Comparison of ENCODE assay signal across 16 cellular contexts in the genomic region with DNA sequence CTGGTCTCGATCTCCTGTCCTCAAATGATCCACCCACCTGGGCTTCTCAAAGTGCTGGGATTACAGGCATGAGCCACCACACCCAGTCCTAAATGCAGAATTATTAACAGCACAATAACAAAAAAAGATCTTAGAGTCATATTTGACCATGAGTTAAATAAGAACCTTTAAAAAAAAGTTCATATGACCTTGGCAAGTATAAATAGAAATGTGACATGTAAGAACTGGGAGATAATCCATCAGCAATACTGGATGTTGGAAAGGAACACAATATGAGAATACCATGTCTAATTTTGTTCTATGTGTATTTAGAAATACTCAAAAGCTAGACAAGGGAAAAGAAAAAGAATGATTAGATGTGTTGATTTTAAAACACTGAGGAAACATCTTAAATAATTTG.
DNase-seq lines count a peak whose midpoint lies in the region; ATAC-seq, FAIRE-seq and TF ChIP-seq lines count a peak whose summit lies in the region.
"Had no signal": no experiment of that assay in that cellular context is flagged by ENCODE, and none has a peak within 500 bp of the region (broad histone marks: within the 10 kb centered on the region; RNA-seq: fewer than 3 reads in every experiment).

No MANE protein-coding gene starts in this region.

- WGBS in heart right ventricle, 2 donors, result 72 to 78% methylated on average over 1 of the region's 1 CpG

- H3K4me1 ChIP-seq in heart right ventricle (peaks cover 0 to 15% (median 10%) of the 10 kb centered on the region in 9 donors), thoracic aorta (ENCODE audit: control insufficient read depth in 1 of 2, low read depth in 2 of 2) (peaks cover 0 to 19% of the 10 kb centered on the region in 2 donors)
- H3K4me1 ChIP-seq: BLaER1 treated with 17β-estradiol and CSF1 and Interleukin-3, amounts not matched to agents 10 nM and 100 nM had no signal

- H3K27ac ChIP-seq in heart right ventricle (peak overlapping the region in 8 of 10 donors; percentile 11 to 82 (median 61)), thoracic aorta (peak overlapping the region in 1 of 2 donors; percentile 35)
- H3K27ac ChIP-seq: BLaER1 treated with 17β-estradiol and CSF1 and Interleukin-3, amounts not matched to agents 10 nM and 100 nM; HL-60 had no signal

- FAIRE-seq in D721Med (lab: Jason Lieb, UNC), result peak; percentile 51
- FAIRE-seq: GM12878, H54 had no signal

- intact Hi-C loops in heart right ventricle (cut with DNase I), result loop anchor here in 1 of 10 donors (10.0 kb wide), 1 partner anchor 110 kb away; no protein-coding TSS in a partner anchor

- H3K27me3 ChIP-seq in heart right ventricle, result no peaks in the 10 kb centered on the region
- H3K27me3 ChIP-seq in thoracic aorta (replicated peaks; ENCODE audit: insufficient read depth), result no peaks in the 10 kb centered on the region
- H3K27me3 ChIP-seq: BLaER1 treated with 17β-estradiol and CSF1 and Interleukin-3, amounts not matched to agents 10 nM and 100 nM had no signal

- peaks cover 0 to 99% (median 35%) of the 10 kb centered on the region in 9 donors for H3K36me3 ChIP-seq in heart right ventricle
- peaks cover 14% of the 10 kb centered on the region for H3K36me3 ChIP-seq in thoracic aorta

- TF ChIP-seq CTCF in D721Med (IDR thresholded peaks at IDR 0.05; ENCODE audit: insufficient read depth, missing control alignments) (no peak), heart right ventricle (IDR thresholded peaks at IDR 0.05) (no peak), thoracic aorta (IDR thresholded peaks at IDR 0.05) (no peak)

- peak; percentile 29 to 87 (median 62) for ATAC-seq in heart right ventricle
- ATAC-seq in thoracic aorta (ENCODE audit: insufficient number of reproducible peaks, low FRiP score, low read depth), result peak; percentile 36
- no peak for ATAC-seq in GM18505 (IDR thresholded peaks at IDR 0.05; ENCODE audit: unreplicated experiment)
- ATAC-seq: GM12878, HCT116 had no signal

- H3K9me3 ChIP-seq in heart right ventricle, result no peaks in the 10 kb centered on the region
- no peaks in the 10 kb centered on the region for H3K9me3 ChIP-seq in thoracic aorta
- H3K9me3 ChIP-seq: BLaER1 treated with 17β-estradiol and CSF1 and Interleukin-3, amounts not matched to agents 10 nM and 100 nM had no signal

- no peak for TF ChIP-seq POLR2A in GM18505 (IDR thresholded peaks at IDR 0.05; ENCODE audit: borderline replicate concordance, extremely low read depth, insufficient read depth, insufficient read length)

- DNase-seq in D721Med (ENCODE audit: insufficient read length, low spot score), result no peak
- no peak for DNase-seq in heart right ventricle
- peak; percentile 23 for DNase-seq in myocyte (ENCODE audit: low read depth)
- DNase-seq in thoracic aorta (ENCODE audit: low spot score), result no peak
- DNase-seq in NCI-H774 (lab: John Stamatoyannopoulos, UW), result no peak
- no peak for DNase-seq in SKM-1 treated with dmso at 0.1 percent for 144 hours (lab: John Stamatoyannopoulos, UW; ENCODE audit: unreplicated experiment)
- DNase-seq: ACHN; Calu3; CD4-positive, CD25-positive, alpha-beta regulatory T cell; DMS79 had no signal

- H3K4me3 ChIP-seq in heart right ventricle (no peak overlapping the region), thoracic aorta (no peak overlapping the region)
- H3K4me3 ChIP-seq: BLaER1 treated with 17β-estradiol and CSF1 and Interleukin-3, amounts not matched to agents 10 nM and 100 nM; GM12878 had no signal
